ENCODE assay signal across 8 cellular contexts in genomic region chr6:11172501-11173337, GRCh38. TPM values are rescaled to one million over a fixed set of nuclear protein-coding genes. Genes with fewer than 3 reads are reported as not detected.
DNase-seq lines count a peak whose midpoint lies in the region; ATAC-seq and TF ChIP-seq lines count a peak whose summit lies in the region.

No MANE protein-coding gene starts in this region.

- H3F3A ChIP-seq in PC-9 (ENCODE audit: insufficient read depth, low read depth) = no peaks in the 10 kb centered on the region

- TF ChIP-seq POLR2A in ovary (IDR thresholded peaks at IDR 0.05) = no peak

- peak; percentile 62 to 71 (median 70) for DNase-seq in CD4-positive, CD25-positive, alpha-beta regulatory T cell
- peak; percentile 18 for DNase-seq in HCEC 1CT
- DNase-seq in PC-9 = peak in 1 of 2 experiments; percentile 18
- DNase-seq in activated T-helper 1 cell treated with Interleukin-2 at 50 U/mL for 16 hours (ENCODE audit: low read depth) = peak; percentile 58
- DNase-seq in foreskin keratinocyte = peak; percentile 33 to 52
- DNase-seq in ovary = peak; percentile 31 to 70 (median 66)
- DNase-seq in type B pancreatic cell (ENCODE audit: extremely low spot score, unreplicated experiment) = peak; percentile 76

- peak overlapping the region in 3 of 4 donors; percentile 2 to 41 (median 15) for H3K4me3 Mint-ChIP-seq in CD4-positive, CD25-positive, alpha-beta regulatory T cell
- no peak overlapping the region for H3K4me3 Mint-ChIP-seq in type B pancreatic cell

- POLR2A ChIA-PET in PC-9 (lab: Charles Lee; ENCODE audit: unreplicated experiment) = interaction anchor here (0.8 kb wide), 1 partner anchor 36 kb away, joined by 9 read pairs; no protein-coding TSS in a partner anchor

- no peaks in the 10 kb centered on the region for H3K36me3 Mint-ChIP-seq in CD4-positive, CD25-positive, alpha-beta regulatory T cell
- H3K36me3 Mint-ChIP-seq in type B pancreatic cell = peaks cover 3% of the 10 kb centered on the region

- no peaks in the 10 kb centered on the region for H3K9me2 ChIP-seq in PC-9 (ENCODE audit: insufficient read depth)

- intact Hi-C loops in PC-9 (cut with micrococcal nuclease; ENCODE audit: unreplicated experiment) (no loop called here), ovary (cut with DNase I) (loop anchor here in 1 of 4 donors (10.0 kb wide), 1 partner anchor 322 kb away; no protein-coding TSS in a partner anchor)

- TF ChIP-seq EP300 in ovary (IDR thresholded peaks at IDR 0.05) = no peak

- peak; percentile 44 to 63 for ATAC-seq in CD4-positive, CD25-positive, alpha-beta regulatory T cell (ENCODE audit: low read depth in 2 of 2)
- ATAC-seq in foreskin keratinocyte (peak; percentile 60), HG02588 (IDR thresholded peaks at IDR 0.05; ENCODE audit: unreplicated experiment) (no peak)

- no peaks in the 10 kb centered on the region for H3K9me3 Mint-ChIP-seq in CD4-positive, CD25-positive, alpha-beta regulatory T cell
- H3K9me3 Mint-ChIP-seq in type B pancreatic cell = no peaks in the 10 kb centered on the region

- H3K27ac Mint-ChIP-seq in CD4-positive, CD25-positive, alpha-beta regulatory T cell = peak overlapping the region in 1 of 3 donors; percentile 47
- no peak overlapping the region for H3K27ac Mint-ChIP-seq in type B pancreatic cell

- no peak overlapping the region for H3K4me2 ChIP-seq in PC-9

- peaks cover 0 to 16% (median 9%) of the 10 kb centered on the region in 4 donors for H3K4me1 Mint-ChIP-seq in CD4-positive, CD25-positive, alpha-beta regulatory T cell
- peaks cover 14% of the 10 kb centered on the region for H3K4me1 Mint-ChIP-seq in type B pancreatic cell (ENCODE audit: unreplicated experiment)

- no peaks in the 10 kb centered on the region for H3K36me3 ChIP-seq in CD4-positive, CD25-positive, alpha-beta regulatory T cell (ENCODE audit: control insufficient read depth, insufficient read depth, low read length)
- H3K36me3 ChIP-seq in PC-9 (ENCODE audit: low read depth) (no peaks in the 10 kb centered on the region), ovary (no peaks in the 10 kb centered on the region)

- H3K27me3 ChIP-seq in CD4-positive, CD25-positive, alpha-beta regulatory T cell (ENCODE audit: control insufficient read depth, insufficient read depth, low read length) = no peaks in the 10 kb centered on the region
- H3K27me3 ChIP-seq in PC-9 (ENCODE audit: insufficient read depth, low read depth) (no peaks in the 10 kb centered on the region), foreskin keratinocyte (no peaks in the 10 kb centered on the region), ovary (no peaks in the 10 kb centered on the region)

- H4K20me1 ChIP-seq in PC-9 (ENCODE audit: insufficient read depth) = no peaks in the 10 kb centered on the region

- H3K4me1 ChIP-seq in CD4-positive, CD25-positive, alpha-beta regulatory T cell (ENCODE audit: control insufficient read depth, insufficient read depth, low read length, poor library complexity, severe bottlenecking) = peaks cover 9% of the 10 kb centered on the region
- H3K4me1 ChIP-seq in PC-9 (replicated peaks; ENCODE audit: insufficient read depth) (no peaks in the 10 kb centered on the region), foreskin keratinocyte (peaks cover 5% of the 10 kb centered on the region), ovary (ENCODE audit: insufficient read depth) (no peaks in the 10 kb centered on the region)

- no peak overlapping the region for H2AFZ ChIP-seq in PC-9

- H3K27me3 Mint-ChIP-seq in CD4-positive, CD25-positive, alpha-beta regulatory T cell = no peaks in the 10 kb centered on the region
- H3K27me3 Mint-ChIP-seq in type B pancreatic cell = no peaks in the 10 kb centered on the region

- TF ChIP-seq CTCF in PC-9 (conservative IDR thresholded peaks at IDR 0.05) (peak; percentile 69), foreskin keratinocyte (conservative IDR thresholded peaks at IDR 0.05) (peak; percentile 84), ovary (IDR thresholded peaks at IDR 0.05) (peak; percentile 55 to 62 (median 59)), type B pancreatic cell (conservative IDR thresholded peaks at IDR 0.05) (peak; percentile 93)

- CTCF ChIA-PET in PC-9 (lab: Charles Lee) = no interaction called here

- no peaks in the 10 kb centered on the region for H3K79me2 ChIP-seq in PC-9 (ENCODE audit: low read depth)

- no peak overlapping the region for H3K27ac ChIP-seq in CD4-positive, CD25-positive, alpha-beta regulatory T cell (ENCODE audit: insufficient read depth, low read length, poor library complexity, severe bottlenecking)
- H3K27ac ChIP-seq in PC-9 (no peak overlapping the region), foreskin keratinocyte (no peak overlapping the region), ovary (no peak overlapping the region)

- BruUV-seq in PC-9 (replicated peaks; lab: Mats Ljungman, UMichigan) = no TSS peak

- no peaks in the 10 kb centered on the region for H3K9me3 ChIP-seq in CD4-positive, CD25-positive, alpha-beta regulatory T cell (ENCODE audit: control insufficient read depth in 2 of 2, low read length in 2 of 2)
- no peaks in the 10 kb centered on the region for H3K9me3 ChIP-seq in PC-9 (ENCODE audit: insufficient read depth, low read depth)
- no peaks in the 10 kb centered on the region for H3K9me3 ChIP-seq in ovary

- H3K4me3 ChIP-seq in CD4-positive, CD25-positive, alpha-beta regulatory T cell (ENCODE audit: low read depth, low read length) = peak overlapping the region; percentile 54
- H3K4me3 ChIP-seq in PC-9 = no peak overlapping the region
- no peak overlapping the region for H3K4me3 ChIP-seq in ovary

- 29 to 32% (median 30%) methylated on average over 17 of the region's 17 CpGs for WGBS in ovary, 3 donors

RNA-seq across cellular contexts. Expression of gene NEDD9, which starts 59.7 kb away (rescaled TPM):
- 104 TPM for total RNA-seq in CD4-positive, CD25-positive, alpha-beta regulatory T cell
- 10 to 100 TPM; 18.1 to 21.5 (median 19.9) TPM for polyA plus RNA-seq in CD4-positive, CD25-positive, alpha-beta regulatory T cell
- total RNA-seq in PC-9 (2021) (35.8 and 57.5 TPM in 2 replicates), foreskin keratinocyte (3.1 and 3.6 TPM in 2 replicates), ovary (10 to 100 TPM in 5 of 7 donors, 1 to 10 TPM in 2; 5.0 to 49.4 (median 17.4) TPM), type B pancreatic cell (ENCODE audit: low replicate concordance) (21.3 and 29.0 TPM in 2 replicates)
- polyA plus RNA-seq in foreskin keratinocyte (1.1 and 1.2 TPM in 2 replicates), ovary (10 to 100 TPM in 1 of 2 donors, 1 to 10 TPM in 1; 8.7 to 13.7 TPM)
